ENCODE assay signal across 8 cellular contexts in genomic region chr17:28842282-28843012, GRCh38. TPM values are rescaled to one million over a fixed set of nuclear protein-coding genes. Genes with fewer than 3 reads are reported as not detected.
DNase-seq lines count a peak whose midpoint lies in the region; ATAC-seq and TF ChIP-seq lines count a peak whose summit lies in the region.

A gene with protein sequence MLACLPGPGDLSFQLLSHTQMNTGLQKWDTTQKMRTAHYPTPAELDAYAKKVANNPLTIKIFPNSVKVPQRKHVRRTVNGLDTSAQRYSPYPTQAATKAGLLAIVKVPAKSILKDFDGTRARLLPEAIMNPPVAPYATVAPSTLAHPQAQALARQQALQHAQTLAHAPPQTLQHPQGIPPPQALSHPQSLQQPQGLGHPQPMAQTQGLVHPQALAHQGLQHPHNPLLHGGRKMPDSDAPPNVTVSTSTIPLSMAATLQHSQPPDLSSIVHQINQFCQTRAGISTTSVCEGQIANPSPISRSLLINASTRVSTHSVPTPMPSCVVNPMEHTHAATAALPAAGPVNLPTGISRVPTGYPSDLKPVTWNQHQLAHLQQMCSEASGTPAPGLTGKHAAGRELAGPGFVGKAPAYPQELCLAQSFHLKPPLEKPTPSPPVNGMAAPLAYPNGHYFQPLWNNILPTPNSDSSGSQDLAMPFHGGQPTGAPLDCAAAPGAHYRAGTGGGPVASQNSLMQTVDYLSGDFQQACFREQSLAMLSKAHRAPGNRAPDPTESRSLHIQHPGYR (minus strand): TSS chr17:28842790. CDS start chr17:28766667, 76,123 bp downstream.

- H3K27me3 ChIP-seq in AG04450 (ENCODE audit: control insufficient read depth, insufficient read depth, low read length), result no peaks in the 10 kb centered on the region
- no peaks in the 10 kb centered on the region for H3K27me3 ChIP-seq in colonic mucosa
- no peaks in the 10 kb centered on the region for H3K27me3 ChIP-seq in layer of hippocampus (ENCODE audit: control insufficient read depth, insufficient read depth, low read length)

- TF ChIP-seq CTCF in AG04450 (IDR thresholded peaks at IDR 0.05; ENCODE audit: low read depth, low read length) (no peak), colonic mucosa (IDR thresholded peaks at IDR 0.05) (no peak)

- peak; percentile 51 for DNase-seq in AG04450 (ENCODE audit: low read depth, low spot score)
- DNase-seq in NCI-H524 (lab: John Stamatoyannopoulos, UW), result peak; percentile 93 to 96
- peak; percentile 92 for DNase-seq in activated CD4-positive, alpha-beta T cell treated with anti-CD3 and anti-CD28 coated beads for 48 hours
- DNase-seq in colonic mucosa, result peak; percentile 79
- peak; percentile 60 to 85 (median 76) for DNase-seq in stimulated activated CD4-positive, alpha-beta T cell treated with anti-CD3 and anti-CD28 coated beads, Interleukin-1b, Interleukin-23, amount 100 ng/mL, for 24 hours (ENCODE audit: low read depth in 4 of 4, low spot score in 1 of 4)

- POLR2A ChIA-PET in AG04450 (lab: Yijun Ruan, JAX), result interaction anchor here (0.7 to 1.1 kb wide), 5 partner anchors 18 to 131 kb away, joined by 3 to 6 read pairs (median 4); partner anchors contain the start of gene PROCA1

- ATAC-seq in GM19025 (IDR thresholded peaks at IDR 0.05; ENCODE audit: low read depth, unreplicated experiment) (peak; percentile 88), HG03342 (IDR thresholded peaks at IDR 0.05; ENCODE audit: unreplicated experiment) (peak; percentile 90)

- intact Hi-C loops in colonic mucosa (cut with DNase I), result no loop called here

- no peaks in the 10 kb centered on the region; the same call in 1 of the 2 replicates for H3K9me3 ChIP-seq in AG04450 (ENCODE audit: control insufficient read depth, insufficient read depth, low read length)
- no peaks in the 10 kb centered on the region for H3K9me3 ChIP-seq in colonic mucosa

- no peaks in the 10 kb centered on the region for H3K4me1 ChIP-seq in colonic mucosa

- H3K9ac ChIP-seq in colonic mucosa (ENCODE audit: low read depth in 2 of 2, low read length in 2 of 2), result peak within 1 kb of the TSS; percentile 91 to 97

- no peaks in the 10 kb centered on the region for H3K36me3 ChIP-seq in colonic mucosa

- H3K4me3 ChIP-seq in AG04450 (ENCODE audit: low read depth, low read length) (peak within 1 kb of the TSS; percentile 97), colonic mucosa (peak within 1 kb of the TSS; percentile 87)

- H3K27ac ChIP-seq in AG04450 (ENCODE audit: low read depth, low read length) (peak within 1 kb of the TSS; percentile 57), colonic mucosa (peak within 1 kb of the TSS; percentile 83), layer of hippocampus (ENCODE audit: low read depth, low read length) (peak within 1 kb of the TSS; percentile 89)

- CTCF ChIA-PET in AG04450 (lab: Charles Lee), result interaction anchor here (0.6 to 2.1 kb wide), 8 partner anchors 11 to 275 kb away, joined by 3 to 22 read pairs (median 4); no protein-coding TSS in a partner anchor

RNA-seq across cellular contexts. Expression of the gene that starts here (rescaled TPM):
- 8.3 and 11.0 TPM in 2 replicates for polyA plus RNA-seq in AG04450 (2011; rRNA removed)
- polyA minus RNA-seq in AG04450 (2011; rRNA and poly(A)+ RNA removed), result 13.2 and 14.4 TPM in 2 replicates
- 10 to 100 TPM; 27.9 to 35.4 TPM for total RNA-seq in colonic mucosa

Comparison
In these comparisons a context has a peak if more than half of its experiments do, and no peak if none do; other contexts are left out.
1. Peak in every context shown above with its lines: DNase-seq, ATAC-seq, H3K4me3 ChIP-seq and H3K27ac ChIP-seq.